ENCODE assay signal across 1 cellular context in the genomic region with DNA sequence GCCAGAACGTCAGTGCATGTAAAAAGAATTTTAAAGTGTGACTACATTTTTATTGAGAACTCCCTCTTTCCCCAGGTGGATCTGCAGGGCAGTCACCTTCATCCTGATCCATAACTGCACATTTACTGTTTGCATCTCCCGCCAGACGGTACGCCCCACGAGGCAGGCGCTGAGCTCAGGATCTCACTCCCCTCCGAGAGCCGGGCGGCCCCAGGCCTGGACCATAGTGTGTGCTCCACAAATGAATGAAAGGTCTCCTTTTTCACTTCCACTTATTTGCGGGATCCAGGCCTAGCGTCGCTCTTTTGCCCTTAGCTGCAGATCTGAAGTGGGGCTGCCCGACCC.
TF ChIP-seq lines count a peak whose summit lies in the region.

No MANE protein-coding gene starts in this region.

TF ChIP-seq in GM12878, 131 proteins besides CTCF, POLR2A, EP300 and RAD21 (continues in another document):
- TF ChIP-seq, protein P1, sequence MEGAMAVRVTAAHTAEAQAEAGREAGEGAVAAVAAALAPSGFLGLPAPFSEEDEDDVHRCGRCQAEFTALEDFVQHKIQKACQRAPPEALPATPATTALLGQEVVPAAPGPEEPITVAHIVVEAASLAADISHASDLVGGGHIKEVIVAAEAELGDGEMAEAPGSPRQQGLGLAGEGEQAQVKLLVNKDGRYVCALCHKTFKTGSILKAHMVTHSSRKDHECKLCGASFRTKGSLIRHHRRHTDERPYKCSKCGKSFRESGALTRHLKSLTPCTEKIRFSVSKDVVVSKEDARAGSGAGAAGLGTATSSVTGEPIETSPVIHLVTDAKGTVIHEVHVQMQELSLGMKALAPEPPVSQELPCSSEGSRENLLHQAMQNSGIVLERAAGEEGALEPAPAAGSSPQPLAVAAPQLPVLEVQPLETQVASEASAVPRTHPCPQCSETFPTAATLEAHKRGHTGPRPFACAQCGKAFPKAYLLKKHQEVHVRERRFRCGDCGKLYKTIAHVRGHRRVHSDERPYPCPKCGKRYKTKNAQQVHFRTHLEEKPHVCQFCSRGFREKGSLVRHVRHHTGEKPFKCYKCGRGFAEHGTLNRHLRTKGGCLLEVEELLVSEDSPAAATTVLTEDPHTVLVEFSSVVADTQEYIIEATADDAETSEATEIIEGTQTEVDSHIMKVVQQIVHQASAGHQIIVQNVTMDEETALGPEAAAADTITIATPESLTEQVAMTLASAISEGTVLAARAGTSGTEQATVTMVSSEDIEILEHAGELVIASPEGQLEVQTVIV (IDR thresholded peaks at IDR 0.05; ENCODE audit: borderline replicate concordance, partially characterized antibody), result no peak
- no peak for TF ChIP-seq SRF (IDR thresholded peaks at IDR 0.05; ENCODE audit: low read depth in 2 of 2, low read length in 2 of 2)
- no peak for TF ChIP-seq STAT3 (IDR thresholded peaks at IDR 0.05; ENCODE audit: low read depth, low read length)
- no peak for TF ChIP-seq ZNF207 (IDR thresholded peaks at IDR 0.05; ENCODE audit: borderline replicate concordance)
- no peak for TF ChIP-seq JUNB (IDR thresholded peaks at IDR 0.05)
- TF ChIP-seq BCL11A (IDR thresholded peaks at IDR 0.05; ENCODE audit: low read depth, low read length), result no peak
- 0 out of 2 replicates have a peak, but pooled peaks have one; percentile 47 for TF ChIP-seq MXI1 (IDR thresholded peaks at IDR 0.05; ENCODE audit: low read depth, low read length)
- TF ChIP-seq, protein P2, sequence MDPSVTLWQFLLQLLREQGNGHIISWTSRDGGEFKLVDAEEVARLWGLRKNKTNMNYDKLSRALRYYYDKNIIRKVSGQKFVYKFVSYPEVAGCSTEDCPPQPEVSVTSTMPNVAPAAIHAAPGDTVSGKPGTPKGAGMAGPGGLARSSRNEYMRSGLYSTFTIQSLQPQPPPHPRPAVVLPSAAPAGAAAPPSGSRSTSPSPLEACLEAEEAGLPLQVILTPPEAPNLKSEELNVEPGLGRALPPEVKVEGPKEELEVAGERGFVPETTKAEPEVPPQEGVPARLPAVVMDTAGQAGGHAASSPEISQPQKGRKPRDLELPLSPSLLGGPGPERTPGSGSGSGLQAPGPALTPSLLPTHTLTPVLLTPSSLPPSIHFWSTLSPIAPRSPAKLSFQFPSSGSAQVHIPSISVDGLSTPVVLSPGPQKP (IDR thresholded peaks at IDR 0.05; ENCODE audit: low read depth, low read length), result no peak
- TF ChIP-seq, protein P3, sequence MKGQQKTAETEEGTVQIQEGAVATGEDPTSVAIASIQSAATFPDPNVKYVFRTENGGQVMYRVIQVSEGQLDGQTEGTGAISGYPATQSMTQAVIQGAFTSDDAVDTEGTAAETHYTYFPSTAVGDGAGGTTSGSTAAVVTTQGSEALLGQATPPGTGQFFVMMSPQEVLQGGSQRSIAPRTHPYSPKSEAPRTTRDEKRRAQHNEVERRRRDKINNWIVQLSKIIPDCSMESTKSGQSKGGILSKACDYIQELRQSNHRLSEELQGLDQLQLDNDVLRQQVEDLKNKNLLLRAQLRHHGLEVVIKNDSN (IDR thresholded peaks at IDR 0.05; ENCODE audit: borderline replicate concordance, extremely low read length, insufficient read depth, low read depth, low read length), result no peak
- TF ChIP-seq, protein P4, sequence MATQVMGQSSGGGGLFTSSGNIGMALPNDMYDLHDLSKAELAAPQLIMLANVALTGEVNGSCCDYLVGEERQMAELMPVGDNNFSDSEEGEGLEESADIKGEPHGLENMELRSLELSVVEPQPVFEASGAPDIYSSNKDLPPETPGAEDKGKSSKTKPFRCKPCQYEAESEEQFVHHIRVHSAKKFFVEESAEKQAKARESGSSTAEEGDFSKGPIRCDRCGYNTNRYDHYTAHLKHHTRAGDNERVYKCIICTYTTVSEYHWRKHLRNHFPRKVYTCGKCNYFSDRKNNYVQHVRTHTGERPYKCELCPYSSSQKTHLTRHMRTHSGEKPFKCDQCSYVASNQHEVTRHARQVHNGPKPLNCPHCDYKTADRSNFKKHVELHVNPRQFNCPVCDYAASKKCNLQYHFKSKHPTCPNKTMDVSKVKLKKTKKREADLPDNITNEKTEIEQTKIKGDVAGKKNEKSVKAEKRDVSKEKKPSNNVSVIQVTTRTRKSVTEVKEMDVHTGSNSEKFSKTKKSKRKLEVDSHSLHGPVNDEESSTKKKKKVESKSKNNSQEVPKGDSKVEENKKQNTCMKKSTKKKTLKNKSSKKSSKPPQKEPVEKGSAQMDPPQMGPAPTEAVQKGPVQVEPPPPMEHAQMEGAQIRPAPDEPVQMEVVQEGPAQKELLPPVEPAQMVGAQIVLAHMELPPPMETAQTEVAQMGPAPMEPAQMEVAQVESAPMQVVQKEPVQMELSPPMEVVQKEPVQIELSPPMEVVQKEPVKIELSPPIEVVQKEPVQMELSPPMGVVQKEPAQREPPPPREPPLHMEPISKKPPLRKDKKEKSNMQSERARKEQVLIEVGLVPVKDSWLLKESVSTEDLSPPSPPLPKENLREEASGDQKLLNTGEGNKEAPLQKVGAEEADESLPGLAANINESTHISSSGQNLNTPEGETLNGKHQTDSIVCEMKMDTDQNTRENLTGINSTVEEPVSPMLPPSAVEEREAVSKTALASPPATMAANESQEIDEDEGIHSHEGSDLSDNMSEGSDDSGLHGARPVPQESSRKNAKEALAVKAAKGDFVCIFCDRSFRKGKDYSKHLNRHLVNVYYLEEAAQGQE (IDR thresholded peaks at IDR 0.05; ENCODE audit: low read depth, low read length), result no peak
- TF ChIP-seq NFXL1 (IDR thresholded peaks at IDR 0.05; ENCODE audit: borderline replicate concordance), result no peak
- no peak for TF ChIP-seq EGR1 (IDR thresholded peaks at IDR 0.05; ENCODE audit: borderline replicate concordance in 1 of 2, low read depth in 2 of 2, low read length in 2 of 2)
- TF ChIP-seq SMC3 (IDR thresholded peaks at IDR 0.05; ENCODE audit: borderline replicate concordance, low read length), result no peak
- TF ChIP-seq EZH2 (IDR thresholded peaks at IDR 0.05; ENCODE audit: borderline replicate concordance, control insufficient read depth, low read depth, low read length), result no peak
- TF ChIP-seq POLR2AphosphoS5 (IDR thresholded peaks at IDR 0.05; ENCODE audit: low read length), result no peak
- no peak for TF ChIP-seq CEBPB (IDR thresholded peaks at IDR 0.05; ENCODE audit: borderline replicate concordance in 1 of 2, low read depth in 2 of 2, low read length in 2 of 2)
- TF ChIP-seq, protein P5, sequence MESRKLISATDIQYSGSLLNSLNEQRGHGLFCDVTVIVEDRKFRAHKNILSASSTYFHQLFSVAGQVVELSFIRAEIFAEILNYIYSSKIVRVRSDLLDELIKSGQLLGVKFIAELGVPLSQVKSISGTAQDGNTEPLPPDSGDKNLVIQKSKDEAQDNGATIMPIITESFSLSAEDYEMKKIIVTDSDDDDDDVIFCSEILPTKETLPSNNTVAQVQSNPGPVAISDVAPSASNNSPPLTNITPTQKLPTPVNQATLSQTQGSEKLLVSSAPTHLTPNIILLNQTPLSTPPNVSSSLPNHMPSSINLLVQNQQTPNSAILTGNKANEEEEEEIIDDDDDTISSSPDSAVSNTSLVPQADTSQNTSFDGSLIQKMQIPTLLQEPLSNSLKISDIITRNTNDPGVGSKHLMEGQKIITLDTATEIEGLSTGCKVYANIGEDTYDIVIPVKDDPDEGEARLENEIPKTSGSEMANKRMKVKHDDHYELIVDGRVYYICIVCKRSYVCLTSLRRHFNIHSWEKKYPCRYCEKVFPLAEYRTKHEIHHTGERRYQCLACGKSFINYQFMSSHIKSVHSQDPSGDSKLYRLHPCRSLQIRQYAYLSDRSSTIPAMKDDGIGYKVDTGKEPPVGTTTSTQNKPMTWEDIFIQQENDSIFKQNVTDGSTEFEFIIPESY (IDR thresholded peaks at IDR 0.05), result no peak
- TF ChIP-seq HDAC6 (IDR thresholded peaks at IDR 0.05; ENCODE audit: unreplicated experiment), result no peak
- TF ChIP-seq CBX5 (IDR thresholded peaks at IDR 0.05; ENCODE audit: low read depth), result 0 out of 2 replicates have a peak, but pooled peaks have one; percentile 2
- 0 out of 2 replicates have a peak, but pooled peaks have one; percentile 12 for TF ChIP-seq DPF2 (IDR thresholded peaks at IDR 0.05)
- TF ChIP-seq FOXM1 (IDR thresholded peaks at IDR 0.05; ENCODE audit: low read depth, low read length), result no peak
- TF ChIP-seq, protein P6, sequence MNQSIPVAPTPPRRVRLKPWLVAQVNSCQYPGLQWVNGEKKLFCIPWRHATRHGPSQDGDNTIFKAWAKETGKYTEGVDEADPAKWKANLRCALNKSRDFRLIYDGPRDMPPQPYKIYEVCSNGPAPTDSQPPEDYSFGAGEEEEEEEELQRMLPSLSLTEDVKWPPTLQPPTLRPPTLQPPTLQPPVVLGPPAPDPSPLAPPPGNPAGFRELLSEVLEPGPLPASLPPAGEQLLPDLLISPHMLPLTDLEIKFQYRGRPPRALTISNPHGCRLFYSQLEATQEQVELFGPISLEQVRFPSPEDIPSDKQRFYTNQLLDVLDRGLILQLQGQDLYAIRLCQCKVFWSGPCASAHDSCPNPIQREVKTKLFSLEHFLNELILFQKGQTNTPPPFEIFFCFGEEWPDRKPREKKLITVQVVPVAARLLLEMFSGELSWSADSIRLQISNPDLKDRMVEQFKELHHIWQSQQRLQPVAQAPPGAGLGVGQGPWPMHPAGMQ (IDR thresholded peaks at IDR 0.05; ENCODE audit: borderline replicate concordance), result no peak
- no peak for TF ChIP-seq RELA (IDR thresholded peaks at IDR 0.05; ENCODE audit: borderline replicate concordance, partially characterized antibody)
- TF ChIP-seq, protein P7, sequence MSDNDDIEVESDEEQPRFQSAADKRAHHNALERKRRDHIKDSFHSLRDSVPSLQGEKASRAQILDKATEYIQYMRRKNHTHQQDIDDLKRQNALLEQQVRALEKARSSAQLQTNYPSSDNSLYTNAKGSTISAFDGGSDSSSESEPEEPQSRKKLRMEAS (IDR thresholded peaks at IDR 0.05; ENCODE audit: low read depth, low read length), result 0 out of 2 replicates have a peak, but pooled peaks have one; percentile 14
- no peak for TF ChIP-seq MEF2A (IDR thresholded peaks at IDR 0.05; ENCODE audit: insufficient read depth, low read depth, low read length)
- TF ChIP-seq SPI1 (IDR thresholded peaks at IDR 0.05; ENCODE audit: borderline replicate concordance, insufficient read depth, low read depth, low read length), result peak; percentile 42; the same call in 1 of the 2 replicates
- TF ChIP-seq MYB (IDR thresholded peaks at IDR 0.05; ENCODE audit: borderline replicate concordance, low read depth, low read length), result no peak
- TF ChIP-seq PAX8 (IDR thresholded peaks at IDR 0.05), result no peak
- TF ChIP-seq, protein P8, sequence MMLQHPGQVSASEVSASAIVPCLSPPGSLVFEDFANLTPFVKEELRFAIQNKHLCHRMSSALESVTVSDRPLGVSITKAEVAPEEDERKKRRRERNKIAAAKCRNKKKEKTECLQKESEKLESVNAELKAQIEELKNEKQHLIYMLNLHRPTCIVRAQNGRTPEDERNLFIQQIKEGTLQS (IDR thresholded peaks at IDR 0.05; ENCODE audit: borderline replicate concordance, extremely low read depth, low read depth, low read length), result no peak
- TF ChIP-seq, protein P9, sequence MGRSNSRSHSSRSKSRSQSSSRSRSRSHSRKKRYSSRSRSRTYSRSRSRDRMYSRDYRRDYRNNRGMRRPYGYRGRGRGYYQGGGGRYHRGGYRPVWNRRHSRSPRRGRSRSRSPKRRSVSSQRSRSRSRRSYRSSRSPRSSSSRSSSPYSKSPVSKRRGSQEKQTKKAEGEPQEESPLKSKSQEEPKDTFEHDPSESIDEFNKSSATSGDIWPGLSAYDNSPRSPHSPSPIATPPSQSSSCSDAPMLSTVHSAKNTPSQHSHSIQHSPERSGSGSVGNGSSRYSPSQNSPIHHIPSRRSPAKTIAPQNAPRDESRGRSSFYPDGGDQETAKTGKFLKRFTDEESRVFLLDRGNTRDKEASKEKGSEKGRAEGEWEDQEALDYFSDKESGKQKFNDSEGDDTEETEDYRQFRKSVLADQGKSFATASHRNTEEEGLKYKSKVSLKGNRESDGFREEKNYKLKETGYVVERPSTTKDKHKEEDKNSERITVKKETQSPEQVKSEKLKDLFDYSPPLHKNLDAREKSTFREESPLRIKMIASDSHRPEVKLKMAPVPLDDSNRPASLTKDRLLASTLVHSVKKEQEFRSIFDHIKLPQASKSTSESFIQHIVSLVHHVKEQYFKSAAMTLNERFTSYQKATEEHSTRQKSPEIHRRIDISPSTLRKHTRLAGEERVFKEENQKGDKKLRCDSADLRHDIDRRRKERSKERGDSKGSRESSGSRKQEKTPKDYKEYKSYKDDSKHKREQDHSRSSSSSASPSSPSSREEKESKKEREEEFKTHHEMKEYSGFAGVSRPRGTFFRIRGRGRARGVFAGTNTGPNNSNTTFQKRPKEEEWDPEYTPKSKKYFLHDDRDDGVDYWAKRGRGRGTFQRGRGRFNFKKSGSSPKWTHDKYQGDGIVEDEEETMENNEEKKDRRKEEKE (IDR thresholded peaks at IDR 0.05), result no peak
- no peak for TF ChIP-seq NBN (IDR thresholded peaks at IDR 0.05)
- TF ChIP-seq JUND (IDR thresholded peaks at IDR 0.05; ENCODE audit: low read depth, low read length), result no peak
- TF ChIP-seq, protein P10, sequence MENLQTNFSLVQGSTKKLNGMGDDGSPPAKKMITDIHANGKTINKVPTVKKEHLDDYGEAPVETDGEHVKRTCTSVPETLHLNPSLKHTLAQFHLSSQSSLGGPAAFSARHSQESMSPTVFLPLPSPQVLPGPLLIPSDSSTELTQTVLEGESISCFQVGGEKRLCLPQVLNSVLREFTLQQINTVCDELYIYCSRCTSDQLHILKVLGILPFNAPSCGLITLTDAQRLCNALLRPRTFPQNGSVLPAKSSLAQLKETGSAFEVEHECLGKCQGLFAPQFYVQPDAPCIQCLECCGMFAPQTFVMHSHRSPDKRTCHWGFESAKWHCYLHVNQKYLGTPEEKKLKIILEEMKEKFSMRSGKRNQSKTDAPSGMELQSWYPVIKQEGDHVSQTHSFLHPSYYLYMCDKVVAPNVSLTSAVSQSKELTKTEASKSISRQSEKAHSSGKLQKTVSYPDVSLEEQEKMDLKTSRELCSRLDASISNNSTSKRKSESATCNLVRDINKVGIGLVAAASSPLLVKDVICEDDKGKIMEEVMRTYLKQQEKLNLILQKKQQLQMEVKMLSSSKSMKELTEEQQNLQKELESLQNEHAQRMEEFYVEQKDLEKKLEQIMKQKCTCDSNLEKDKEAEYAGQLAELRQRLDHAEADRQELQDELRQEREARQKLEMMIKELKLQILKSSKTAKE (IDR thresholded peaks at IDR 0.05; ENCODE audit: low read depth, poor library complexity, severe bottlenecking), result no peak
- TF ChIP-seq YY1 (IDR thresholded peaks at IDR 0.05; ENCODE audit: low read depth, low read length), result no peak
- TF ChIP-seq ZNF274 (IDR thresholded peaks at IDR 0.05; ENCODE audit: insufficient read depth, insufficient read length), result no peak
- no peak for TF ChIP-seq HDAC2 (IDR thresholded peaks at IDR 0.05)
- TF ChIP-seq IKZF1 (conservative IDR thresholded peaks at IDR 0.05), result no peak
- no peak for TF ChIP-seq SP1 (IDR thresholded peaks at IDR 0.05; ENCODE audit: low read depth, low read length)
- TF ChIP-seq ZBED1 (IDR thresholded peaks at IDR 0.05; ENCODE audit: borderline replicate concordance), result 0 out of 2 replicates have a peak, but pooled peaks have one; percentile 3
- no peak for TF ChIP-seq SREBF1 (IDR thresholded peaks at IDR 0.05; ENCODE audit: low read length)
- TF ChIP-seq, protein P11, sequence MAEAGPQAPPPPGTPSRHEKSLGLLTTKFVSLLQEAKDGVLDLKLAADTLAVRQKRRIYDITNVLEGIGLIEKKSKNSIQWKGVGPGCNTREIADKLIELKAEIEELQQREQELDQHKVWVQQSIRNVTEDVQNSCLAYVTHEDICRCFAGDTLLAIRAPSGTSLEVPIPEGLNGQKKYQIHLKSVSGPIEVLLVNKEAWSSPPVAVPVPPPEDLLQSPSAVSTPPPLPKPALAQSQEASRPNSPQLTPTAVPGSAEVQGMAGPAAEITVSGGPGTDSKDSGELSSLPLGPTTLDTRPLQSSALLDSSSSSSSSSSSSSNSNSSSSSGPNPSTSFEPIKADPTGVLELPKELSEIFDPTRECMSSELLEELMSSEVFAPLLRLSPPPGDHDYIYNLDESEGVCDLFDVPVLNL (IDR thresholded peaks at IDR 0.05; ENCODE audit: low read depth, low read length), result 0 out of 2 replicates have a peak, but pooled peaks have one; percentile 38
- TF ChIP-seq IKZF2 (IDR thresholded peaks at IDR 0.05), result no peak
- no peak for TF ChIP-seq SMAD1 (IDR thresholded peaks at IDR 0.05; ENCODE audit: low read depth, partially characterized antibody)
